In genomic region chr6:151024597-151024996, GRCh38 we compare ENCODE assay signal across 14 cellular contexts.
"Had no signal": no experiment of that assay in that cellular context is flagged by ENCODE, and none has a peak within 500 bp of the region (broad histone marks: within the 10 kb centered on the region; RNA-seq: fewer than 3 reads in every experiment).

No MANE protein-coding gene starts in this region.

- FAIRE-seq: endometrium, kidney had no signal

- H3K27ac Mint-ChIP-seq: activated naive CD8-positive, alpha-beta T cell; naive thymus-derived CD8-positive, alpha-beta T cell; stimulated activated naive CD8-positive, alpha-beta T cell treated with anti-CD3 and anti-CD28 coated beads, Interleukin-15, Interleukin-2, amounts not matched to agents 100 ng/mL and 50 ng/mL, for 24 hours had no signal

- H3K9me3 ChIP-seq: breast epithelium, gastrocnemius medialis had no signal

- ATAC-seq: gastrocnemius medialis; naive thymus-derived CD8-positive, alpha-beta T cell had no signal

- H3K27ac ChIP-seq: breast epithelium, gastrocnemius medialis, parathyroid adenoma had no signal

- H3K4me1 Mint-ChIP-seq: naive thymus-derived CD8-positive, alpha-beta T cell had no signal

- DNase-seq: activated CD4-positive, alpha-beta T cell treated with anti-CD3 and anti-CD28 coated beads, Interleukin-2, amount 50 U/mL, for 48 hours; erythroblast; gastrocnemius medialis; kidney; mesenchymal stem cell; naive thymus-derived CD8-positive, alpha-beta T cell; stimulated activated CD4-positive, alpha-beta T cell treated with anti-CD3 and anti-CD28 coated beads, Interleukin-12 subunit alpha, Interleukin-12 subunit beta, amount 100 ng/mL, for 4 hours; stimulated activated CD4-positive, alpha-beta T cell treated with anti-CD3 and anti-CD28 coated beads, Interleukin-1b, Interleukin-23, amount 100 ng/mL, for 48 hours; SW 1271 had no signal

- H3K4me1 ChIP-seq: breast epithelium, parathyroid adenoma had no signal

- H3K4me3 Mint-ChIP-seq: activated naive CD8-positive, alpha-beta T cell; naive thymus-derived CD8-positive, alpha-beta T cell; stimulated activated naive CD8-positive, alpha-beta T cell treated with anti-CD3 and anti-CD28 coated beads, Interleukin-15, Interleukin-2, amounts not matched to agents 100 ng/mL and 50 ng/mL, for 24 hours had no signal

- H3K27me3 Mint-ChIP-seq: activated naive CD8-positive, alpha-beta T cell; naive thymus-derived CD8-positive, alpha-beta T cell; stimulated activated naive CD8-positive, alpha-beta T cell treated with anti-CD3 and anti-CD28 coated beads, Interleukin-15, Interleukin-2, amounts not matched to agents 100 ng/mL and 50 ng/mL, for 24 hours had no signal

- H3K9me3 Mint-ChIP-seq: naive thymus-derived CD8-positive, alpha-beta T cell had no signal

- H3K27me3 ChIP-seq: breast epithelium, gastrocnemius medialis had no signal

- H3K36me3 ChIP-seq: breast epithelium, gastrocnemius medialis had no signal

- H3K4me3 ChIP-seq: breast epithelium, gastrocnemius medialis had no signal
